Comparison of ENCODE assay signal across 8 cellular contexts in genomic region chr10:73591935-73592699, GRCh38. TPM values are rescaled to one million over a fixed set of nuclear protein-coding genes. Genes with fewer than 3 reads are reported as not detected.
DNase-seq lines count a peak whose midpoint lies in the region; ATAC-seq and TF ChIP-seq lines count a peak whose summit lies in the region.

No MANE protein-coding gene starts in this region.

- no peaks in the 10 kb centered on the region for H3K9me3 Mint-ChIP-seq in central memory CD8-positive, alpha-beta T cell

- no peak overlapping the region for H3K27ac Mint-ChIP-seq in central memory CD8-positive, alpha-beta T cell (ENCODE audit: low read depth)

- no peaks in the 10 kb centered on the region for H3K36me3 Mint-ChIP-seq in central memory CD8-positive, alpha-beta T cell (ENCODE audit: insufficient read depth)

- ATAC-seq in GM21825 (IDR thresholded peaks at IDR 0.05; ENCODE audit: unreplicated experiment) (peak; percentile 62), HG03095 (IDR thresholded peaks at IDR 0.05; ENCODE audit: unreplicated experiment) (no peak), GM21390 (IDR thresholded peaks at IDR 0.05; ENCODE audit: unreplicated experiment) (no peak)
- ATAC-seq in central memory CD8-positive, alpha-beta T cell (replicated peaks; ENCODE audit: extremely low read depth, poor library complexity, severe bottlenecking), result peak; percentile 40

- peaks cover 13% of the 10 kb centered on the region for H3K4me1 Mint-ChIP-seq in central memory CD8-positive, alpha-beta T cell

- POLR2A ChIA-PET in BJ (lab: Charles Lee), result no interaction called here

- DNase-seq in BJ (ENCODE audit: low read depth), result peak; percentile 34
- peak; percentile 2 for DNase-seq in NOMO-1 treated with DMSO at 0.1 percent for 48 hours (lab: John Stamatoyannopoulos, UW; ENCODE audit: unreplicated experiment)
- DNase-seq in central memory CD8-positive, alpha-beta T cell (ENCODE audit: low spot score in 2 of 2), result no peak
- peak; percentile 63 for DNase-seq in kidney epithelial cell (ENCODE audit: low read depth)
- DNase-seq in stimulated activated CD8-positive, alpha-beta memory T cell treated with anti-CD3 and anti-CD28 coated beads, Interleukin-4, amount 100 ng/mL, for 48 hours, result peak; percentile 26

- H3K27me3 ChIP-seq in BJ (ENCODE audit: control insufficient read depth, insufficient read depth, low read length) (no peaks in the 10 kb centered on the region), kidney epithelial cell (ENCODE audit: control insufficient read depth, insufficient read depth, low read length) (no peaks in the 10 kb centered on the region)

- H3K4me3 ChIP-seq in BJ (ENCODE audit: low read depth, low read length) (no peak overlapping the region), kidney epithelial cell (ENCODE audit: low read depth, low read length) (no peak overlapping the region)

- H3K27me3 Mint-ChIP-seq in central memory CD8-positive, alpha-beta T cell, result no peaks in the 10 kb centered on the region

- no peaks in the 10 kb centered on the region for H3K36me3 ChIP-seq in BJ (ENCODE audit: control insufficient read depth, insufficient read depth, low read length)
- H3K36me3 ChIP-seq in kidney epithelial cell (ENCODE audit: control insufficient read depth, insufficient read depth, low read length), result no peaks in the 10 kb centered on the region

- H3K4me3 Mint-ChIP-seq in central memory CD8-positive, alpha-beta T cell, result peak overlapping the region; percentile 40

- TF ChIP-seq CTCF in BJ (IDR thresholded peaks at IDR 0.05; ENCODE audit: insufficient read depth, low read depth, low read length) (no peak), kidney epithelial cell (IDR thresholded peaks at IDR 0.05; ENCODE audit: insufficient read depth, low read length, poor library complexity, severe bottlenecking) (no peak)

- CTCF ChIA-PET in BJ (lab: Yijun Ruan, JAX), result interaction anchor here (1.8 kb wide), 1 partner anchor 9 kb away, joined by 4 read pairs; no protein-coding TSS in a partner anchor

RNA-seq across cellular contexts. Expression of gene USP54, which starts 1.0 kb away (rescaled TPM):
- 13.7 and 13.9 TPM in 2 replicates for polyA plus RNA-seq in BJ (2011; rRNA removed)
- 14.9 and 17.2 TPM in 2 replicates for polyA minus RNA-seq in BJ (2011; rRNA and poly(A)+ RNA removed)
- total RNA-seq in kidney epithelial cell, result 64.2 and 77.6 TPM in 2 replicates

RNA-seq across cellular contexts. Expression of gene MYOZ1, which starts 49.2 kb away (rescaled TPM):
- 8.3 and 9.6 TPM in 2 replicates for polyA plus RNA-seq in BJ (2011; rRNA removed)
- 3.2 and 4.5 TPM in 2 replicates for polyA minus RNA-seq in BJ (2011; rRNA and poly(A)+ RNA removed)
- 0.55 and 0.92 TPM in 2 replicates for total RNA-seq in kidney epithelial cell

Comparison
In these comparisons a context has a peak if more than half of its experiments do, and no peak if none do; other contexts are left out.
1. DNase-seq: peak in BJ (single experiment), NOMO-1 treated with DMSO at 0.1 percent for 48 hours (single experiment), kidney epithelial cell (single experiment) and stimulated activated CD8-positive, alpha-beta memory T cell treated with anti-CD3 and anti-CD28 coated beads, Interleukin-4, amount 100 ng/mL, for 48 hours (single experiment); none in central memory CD8-positive, alpha-beta T cell (0 of 2).
2. ATAC-seq: peak in GM21825 (single experiment) and central memory CD8-positive, alpha-beta T cell (single experiment); none in HG03095 (single experiment) and GM21390 (single experiment).